8 cellular contexts compared by ENCODE assay signal in the genomic region with DNA sequence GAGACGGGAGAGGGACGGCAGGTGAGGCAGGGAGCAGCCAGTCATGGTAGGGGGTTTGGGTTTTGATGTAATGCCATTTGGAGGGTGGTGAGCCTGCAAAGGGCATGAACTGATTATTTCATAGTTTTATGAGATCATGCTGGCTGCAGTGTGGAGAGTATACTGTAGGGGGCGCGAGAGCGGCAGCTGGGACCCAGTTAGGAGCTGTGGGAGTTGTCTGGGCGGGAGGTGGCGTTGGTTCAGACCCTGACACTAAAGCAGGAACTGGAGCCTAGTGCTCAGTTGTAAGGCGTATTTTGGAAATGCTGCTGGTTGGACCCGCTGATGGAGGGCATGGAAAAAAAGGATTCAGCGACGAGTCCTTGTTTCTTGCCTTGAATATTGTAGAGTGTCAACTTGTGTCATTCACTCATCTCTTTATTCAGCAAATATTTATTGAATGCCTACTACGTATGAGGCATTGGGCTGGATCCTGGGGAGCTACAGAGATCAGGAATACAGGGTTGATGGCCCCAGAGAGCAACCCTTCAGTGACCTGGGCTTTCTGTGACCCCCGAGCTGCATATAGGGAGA. TPM values are rescaled to one million over a fixed set of nuclear protein-coding genes. Genes with fewer than 3 reads are reported as not detected.
DNase-seq lines count a peak whose midpoint lies in the region; ATAC-seq and TF ChIP-seq lines count a peak whose summit lies in the region.

No MANE protein-coding gene starts in this region.

- H4K5ac ChIP-seq in mesendoderm (ENCODE audit: low read length) = no peak overlapping the region

- H3K4me3 Mint-ChIP-seq in activated CD8-positive, alpha-beta T cell treated with anti-CD3 and anti-CD28 coated beads for 36 hours = no peak overlapping the region

- H3K4ac ChIP-seq in mesendoderm (ENCODE audit: low read depth, low read length) = no peak overlapping the region

- no peaks in the 10 kb centered on the region for H3K36me3 Mint-ChIP-seq in activated CD8-positive, alpha-beta T cell treated with anti-CD3 and anti-CD28 coated beads for 36 hours (ENCODE audit: low read depth)

- H3K27me3 Mint-ChIP-seq in activated CD8-positive, alpha-beta T cell treated with anti-CD3 and anti-CD28 coated beads for 36 hours = no peaks in the 10 kb centered on the region

- H3K79me1 ChIP-seq in mesendoderm (ENCODE audit: low read length) = no peaks in the 10 kb centered on the region

- H2BK120ac ChIP-seq in mesendoderm (ENCODE audit: low read depth, low read length) = no peak overlapping the region

- H3K4me3 ChIP-seq in mesendoderm (ENCODE audit: low read length) = no peak overlapping the region

- no peak overlapping the region for H2AK5ac ChIP-seq in mesendoderm (ENCODE audit: low read length)

- peak overlapping the region; percentile 36 for H3K9ac ChIP-seq in mesendoderm (ENCODE audit: low read length)

- DNase-seq in NCI-H774 (lab: John Stamatoyannopoulos, UW) = peak; percentile 42
- DNase-seq in activated CD8-positive, alpha-beta T cell treated with anti-CD3 and anti-CD28 coated beads for 36 hours = peak; percentile 97
- peak; percentile 80 for DNase-seq in effector CD4-positive, alpha-beta T cell
- peak; percentile 83 for DNase-seq in mesendoderm
- peak; percentile 71 to 73 for DNase-seq in stimulated activated CD8-positive, alpha-beta memory T cell treated with anti-CD3 and anti-CD28 coated beads, Interleukin-4, amount 100 ng/mL, for 1 hour (ENCODE audit: low read depth in 2 of 2, low spot score in 1 of 2)

- H3K56ac ChIP-seq in mesendoderm (ENCODE audit: low read length) = peak overlapping the region; percentile 70

- CTCF ChIA-PET in activated CD8-positive, alpha-beta T cell treated with anti-CD3 and anti-CD28 coated beads for 36 hours (lab: Charles Lee) = interaction anchor here (0.5 to 7.2 kb wide), 53 partner anchors 8 to 371 kb away, joined by 3 to 57 read pairs (median 5); a partner anchor contains a TSS

- H4K8ac ChIP-seq in mesendoderm (ENCODE audit: low read depth, low read length) = no peak overlapping the region

- no peaks in the 10 kb centered on the region for H3K79me2 ChIP-seq in mesendoderm (ENCODE audit: control insufficient read depth, insufficient read depth, low read length)

- no CpG with 5 or more reads among the region's 13 CpGs for WGBS in mesendoderm (ENCODE audit: extremely low coverage, insufficient coverage, low lambda C conversion rate)

- H3K27ac Mint-ChIP-seq in activated CD8-positive, alpha-beta T cell treated with anti-CD3 and anti-CD28 coated beads for 36 hours = peak overlapping the region; percentile 43

- no peaks in the 10 kb centered on the region for H3K9me3 Mint-ChIP-seq in activated CD8-positive, alpha-beta T cell treated with anti-CD3 and anti-CD28 coated beads for 36 hours

- intact Hi-C loops in activated CD8-positive, alpha-beta T cell treated with anti-CD3 and anti-CD28 coated beads for 36 hours (cut with micrococcal nuclease) = no loop called here

- no peak overlapping the region for H3K27ac ChIP-seq in mesendoderm (ENCODE audit: low read depth, low read length)

- no peak overlapping the region for H3K23ac ChIP-seq in mesendoderm (ENCODE audit: low read length)

- H3K36me3 ChIP-seq in mesendoderm (ENCODE audit: control insufficient read depth, insufficient read depth, low read length) = no peaks in the 10 kb centered on the region

- H3K4me1 ChIP-seq in mesendoderm (ENCODE audit: control insufficient read depth, low read depth, low read length) = no peaks in the 10 kb centered on the region

- no peak overlapping the region for H3K4me2 ChIP-seq in mesendoderm (ENCODE audit: low read length)

- peaks cover 44% of the 10 kb centered on the region for H3K4me1 Mint-ChIP-seq in activated CD8-positive, alpha-beta T cell treated with anti-CD3 and anti-CD28 coated beads for 36 hours (ENCODE audit: low read depth)

- peak; percentile 80 for TF ChIP-seq CTCF in GM12801 (IDR thresholded peaks at IDR 0.05; ENCODE audit: extremely low read depth, insufficient read length)
- TF ChIP-seq CTCF in activated CD8-positive, alpha-beta T cell treated with anti-CD3 and anti-CD28 coated beads for 36 hours (IDR thresholded peaks at IDR 0.05) = peak; percentile 98

- H3K18ac ChIP-seq in mesendoderm (ENCODE audit: low read length) = no peak overlapping the region

- no peaks in the 10 kb centered on the region for H3K27me3 ChIP-seq in mesendoderm (ENCODE audit: insufficient read depth, low read length, poor library complexity)

- POLR2A ChIA-PET in activated CD8-positive, alpha-beta T cell treated with anti-CD3 and anti-CD28 coated beads for 36 hours (lab: Charles Lee) = interaction anchor here (0.7 to 1.9 kb wide), 6 partner anchors 20 to 224 kb away, joined by 3 to 5 read pairs (median 3); no protein-coding TSS in a partner anchor

- H2BK5ac ChIP-seq in mesendoderm (ENCODE audit: low read length) = no peak overlapping the region

- no peak overlapping the region for H2BK15ac ChIP-seq in mesendoderm (replicated peaks; ENCODE audit: low read depth)

- ATAC-seq in HG02678 (IDR thresholded peaks at IDR 0.05; ENCODE audit: unreplicated experiment) (peak; percentile 83), GM19328 (IDR thresholded peaks at IDR 0.05; ENCODE audit: unreplicated experiment) (no peak)
- ATAC-seq in activated CD8-positive, alpha-beta T cell treated with anti-CD3 and anti-CD28 coated beads for 36 hours = peak; percentile 98

RNA-seq across cellular contexts. Expression of a gene that starts 23.7 kb away (rescaled TPM):
- total RNA-seq in activated CD8-positive, alpha-beta T cell treated with anti-CD3 and anti-CD28 coated beads for 36 hours = 10 to 100 TPM; 10.9 to 12.7 TPM
- polyA plus RNA-seq in mesendoderm (2013, experiment 1 of 2) = 5.4 TPM
- 4.7 TPM for polyA plus RNA-seq in mesendoderm (2013, experiment 2 of 2)

Comparison
In these comparisons a context has a peak if more than half of its experiments do, and no peak if none do; other contexts are left out.
1. DNase-seq: peak in every context shown above with its lines; median percentile 97 in activated CD8-positive, alpha-beta T cell treated with anti-CD3 and anti-CD28 coated beads for 36 hours; 83 in mesendoderm; 80 in effector CD4-positive, alpha-beta T cell; 72 in stimulated activated CD8-positive, alpha-beta memory T cell treated with anti-CD3 and anti-CD28 coated beads, Interleukin-4, amount 100 ng/mL, for 1 hour; 42 in NCI-H774.